3 cellular contexts compared by ENCODE assay signal in the genomic region with DNA sequence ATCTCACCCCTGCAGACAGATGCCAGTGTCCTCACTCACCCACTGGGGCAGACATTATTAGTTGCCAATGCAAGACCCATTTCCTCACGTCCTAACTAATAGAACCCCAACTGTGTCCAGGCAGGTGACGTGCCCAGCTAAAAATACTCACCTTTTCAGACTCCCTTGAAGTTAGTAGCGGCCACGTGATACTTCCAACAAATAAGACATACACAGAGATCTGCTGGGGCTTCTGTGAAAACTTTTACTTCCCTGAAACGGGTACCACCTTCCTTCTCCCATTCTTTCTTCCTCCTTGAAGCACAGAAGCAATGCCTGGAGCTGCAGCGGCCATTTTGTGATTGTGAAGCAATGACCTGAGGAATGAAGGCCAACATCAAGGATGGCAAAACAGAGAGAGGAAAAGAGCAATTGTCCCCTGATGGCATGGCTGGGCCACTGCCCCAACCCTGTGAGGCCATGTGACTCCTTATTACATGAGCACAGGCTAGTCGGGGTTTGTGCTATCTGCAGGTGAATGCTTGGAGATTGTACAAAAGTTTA.
TF ChIP-seq lines count a peak whose summit lies in the region.

No MANE protein-coding gene starts in this region.

TF ChIP-seq in IMR-90, 13 proteins besides CTCF, POLR2A, EP300 and RAD21:
- TF ChIP-seq CEBPB (IDR thresholded peaks at IDR 0.05; ENCODE audit: low read depth, low read length) (no peak), BHLHE40 (IDR thresholded peaks at IDR 0.05; ENCODE audit: low read depth, low read length) (no peak), MAZ (IDR thresholded peaks at IDR 0.05; ENCODE audit: borderline replicate concordance, low read depth, low read length) (no peak), SMC3 (IDR thresholded peaks at IDR 0.05; ENCODE audit: low read depth, low read length) (no peak), MAFK (IDR thresholded peaks at IDR 0.05; ENCODE audit: low read depth, low read length) (no peak), NFE2L2 (IDR thresholded peaks at IDR 0.05; ENCODE audit: low read depth, low read length) (no peak), CHD1 (IDR thresholded peaks at IDR 0.05; ENCODE audit: low read depth, low read length) (no peak), FOS (IDR thresholded peaks at IDR 0.05; ENCODE audit: low read depth, low read length) (no peak), MXI1 (IDR thresholded peaks at IDR 0.05; ENCODE audit: borderline replicate concordance, low read depth, low read length) (no peak)

TF ChIP-seq in K562, 482 proteins besides CTCF, POLR2A, EP300 and RAD21:
- TF ChIP-seq, protein P1, sequence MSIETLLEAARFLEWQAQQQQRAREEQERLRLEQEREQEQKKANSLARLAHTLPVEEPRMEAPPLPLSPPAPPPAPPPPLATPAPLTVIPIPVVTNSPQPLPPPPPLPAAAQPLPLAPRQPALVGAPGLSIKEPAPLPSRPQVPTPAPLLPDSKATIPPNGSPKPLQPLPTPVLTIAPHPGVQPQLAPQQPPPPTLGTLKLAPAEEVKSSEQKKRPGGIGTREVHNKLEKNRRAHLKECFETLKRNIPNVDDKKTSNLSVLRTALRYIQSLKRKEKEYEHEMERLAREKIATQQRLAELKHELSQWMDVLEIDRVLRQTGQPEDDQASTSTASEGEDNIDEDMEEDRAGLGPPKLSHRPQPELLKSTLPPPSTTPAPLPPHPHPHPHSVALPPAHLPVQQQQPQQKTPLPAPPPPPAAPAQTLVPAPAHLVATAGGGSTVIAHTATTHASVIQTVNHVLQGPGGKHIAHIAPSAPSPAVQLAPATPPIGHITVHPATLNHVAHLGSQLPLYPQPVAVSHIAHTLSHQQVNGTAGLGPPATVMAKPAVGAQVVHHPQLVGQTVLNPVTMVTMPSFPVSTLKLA (conservative IDR thresholded peaks at IDR 0.05) = no peak
- TF ChIP-seq RBM25 (IDR thresholded peaks at IDR 0.05; ENCODE audit: low read depth, low read length, severe bottlenecking) = peak; percentile 40

TF ChIP-seq in HepG2, 621 proteins besides CTCF, POLR2A, EP300 and RAD21:
- TF ChIP-seq, protein P2, sequence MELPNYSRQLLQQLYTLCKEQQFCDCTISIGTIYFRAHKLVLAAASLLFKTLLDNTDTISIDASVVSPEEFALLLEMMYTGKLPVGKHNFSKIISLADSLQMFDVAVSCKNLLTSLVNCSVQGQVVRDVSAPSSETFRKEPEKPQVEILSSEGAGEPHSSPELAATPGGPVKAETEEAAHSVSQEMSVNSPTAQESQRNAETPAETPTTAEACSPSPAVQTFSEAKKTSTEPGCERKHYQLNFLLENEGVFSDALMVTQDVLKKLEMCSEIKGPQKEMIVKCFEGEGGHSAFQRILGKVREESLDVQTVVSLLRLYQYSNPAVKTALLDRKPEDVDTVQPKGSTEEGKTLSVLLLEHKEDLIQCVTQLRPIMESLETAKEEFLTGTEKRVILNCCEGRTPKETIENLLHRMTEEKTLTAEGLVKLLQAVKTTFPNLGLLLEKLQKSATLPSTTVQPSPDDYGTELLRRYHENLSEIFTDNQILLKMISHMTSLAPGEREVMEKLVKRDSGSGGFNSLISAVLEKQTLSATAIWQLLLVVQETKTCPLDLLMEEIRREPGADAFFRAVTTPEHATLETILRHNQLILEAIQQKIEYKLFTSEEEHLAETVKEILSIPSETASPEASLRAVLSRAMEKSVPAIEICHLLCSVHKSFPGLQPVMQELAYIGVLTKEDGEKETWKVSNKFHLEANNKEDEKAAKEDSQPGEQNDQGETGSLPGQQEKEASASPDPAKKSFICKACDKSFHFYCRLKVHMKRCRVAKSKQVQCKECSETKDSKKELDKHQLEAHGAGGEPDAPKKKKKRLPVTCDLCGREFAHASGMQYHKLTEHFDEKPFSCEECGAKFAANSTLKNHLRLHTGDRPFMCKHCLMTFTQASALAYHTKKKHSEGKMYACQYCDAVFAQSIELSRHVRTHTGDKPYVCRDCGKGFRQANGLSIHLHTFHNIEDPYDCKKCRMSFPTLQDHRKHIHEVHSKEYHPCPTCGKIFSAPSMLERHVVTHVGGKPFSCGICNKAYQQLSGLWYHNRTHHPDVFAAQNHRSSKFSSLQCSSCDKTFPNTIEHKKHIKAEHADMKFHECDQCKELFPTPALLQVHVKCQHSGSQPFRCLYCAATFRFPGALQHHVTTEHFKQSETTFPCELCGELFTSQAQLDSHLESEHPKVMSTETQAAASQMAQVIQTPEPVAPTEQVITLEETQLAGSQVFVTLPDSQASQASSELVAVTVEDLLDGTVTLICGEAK (IDR thresholded peaks at IDR 0.05) = no peak
- TF ChIP-seq, protein P2 (CRISPR knock-in tag; IDR thresholded peaks at IDR 0.05) = no peak
- no peak for TF ChIP-seq ZZZ3 (CRISPR knock-in tag; IDR thresholded peaks at IDR 0.05; ENCODE audit: borderline replicate concordance)
- TF ChIP-seq U2AF2 (IDR thresholded peaks at IDR 0.05; ENCODE audit: low read depth, low read length) = no peak
- no peak for TF ChIP-seq MTF2 (CRISPR knock-in tag; IDR thresholded peaks at IDR 0.05; ENCODE audit: borderline replicate concordance)
- TF ChIP-seq ZNF678 (CRISPR knock-in tag; IDR thresholded peaks at IDR 0.05) = no peak
- TF ChIP-seq, protein P3, sequence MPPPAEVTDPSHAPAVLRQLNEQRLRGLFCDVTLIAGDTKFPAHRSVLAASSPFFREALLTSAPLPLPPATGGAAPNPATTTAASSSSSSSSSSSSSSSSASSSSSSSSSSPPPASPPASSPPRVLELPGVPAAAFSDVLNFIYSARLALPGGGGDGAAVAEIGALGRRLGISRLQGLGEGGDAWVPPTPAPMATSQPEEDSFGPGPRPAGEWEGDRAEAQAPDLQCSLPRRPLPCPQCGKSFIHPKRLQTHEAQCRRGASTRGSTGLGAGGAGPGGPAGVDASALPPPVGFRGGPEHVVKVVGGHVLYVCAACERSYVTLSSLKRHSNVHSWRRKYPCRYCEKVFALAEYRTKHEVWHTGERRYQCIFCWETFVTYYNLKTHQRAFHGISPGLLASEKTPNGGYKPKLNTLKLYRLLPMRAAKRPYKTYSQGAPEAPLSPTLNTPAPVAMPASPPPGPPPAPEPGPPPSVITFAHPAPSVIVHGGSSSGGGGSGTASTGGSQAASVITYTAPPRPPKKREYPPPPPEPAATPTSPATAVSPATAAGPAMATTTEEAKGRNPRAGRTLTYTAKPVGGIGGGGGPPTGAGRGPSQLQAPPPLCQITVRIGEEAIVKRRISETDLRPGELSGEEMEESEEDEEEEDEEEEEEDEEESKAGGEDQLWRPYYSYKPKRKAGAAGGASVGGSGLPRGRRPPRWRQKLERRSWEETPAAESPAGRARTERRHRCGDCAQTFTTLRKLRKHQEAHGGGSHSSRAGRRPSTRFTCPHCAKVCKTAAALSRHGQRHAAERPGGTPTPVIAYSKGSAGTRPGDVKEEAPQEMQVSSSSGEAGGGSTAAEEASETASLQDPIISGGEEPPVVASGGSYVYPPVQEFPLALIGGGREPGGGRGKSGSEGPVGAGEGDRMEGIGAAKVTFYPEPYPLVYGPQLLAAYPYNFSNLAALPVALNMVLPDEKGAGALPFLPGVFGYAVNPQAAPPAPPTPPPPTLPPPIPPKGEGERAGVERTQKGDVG (CRISPR knock-in tag; IDR thresholded peaks at IDR 0.05; ENCODE audit: borderline replicate concordance) = no peak
- TF ChIP-seq BORCS8-MEF2B (CRISPR knock-in tag; IDR thresholded peaks at IDR 0.05) = no peak
- TF ChIP-seq ZNF329 (CRISPR knock-in tag; IDR thresholded peaks at IDR 0.05; ENCODE audit: low read depth) = no peak
- TF ChIP-seq KAT8 (CRISPR knock-in tag; IDR thresholded peaks at IDR 0.05) = no peak
- TF ChIP-seq HMGA1 (CRISPR knock-in tag; conservative IDR thresholded peaks at IDR 0.05) = no peak
- no peak for TF ChIP-seq ZSCAN9 (CRISPR knock-in tag; IDR thresholded peaks at IDR 0.05; ENCODE audit: borderline replicate concordance)
- TF ChIP-seq NFIB (CRISPR knock-in tag; IDR thresholded peaks at IDR 0.05; ENCODE audit: borderline replicate concordance) = no peak
- TF ChIP-seq ZNF773 (CRISPR knock-in tag; IDR thresholded peaks at IDR 0.05; ENCODE audit: borderline replicate concordance) = no peak
- TF ChIP-seq ZNF781 (CRISPR knock-in tag; IDR thresholded peaks at IDR 0.05; ENCODE audit: borderline replicate concordance, not compliant biosample characterization) = no peak
- no peak for TF ChIP-seq ZBTB7B (CRISPR knock-in tag; IDR thresholded peaks at IDR 0.05)
- TF ChIP-seq KMT2A (CRISPR knock-in tag; IDR thresholded peaks at IDR 0.05) = no peak
- no peak for TF ChIP-seq CAMTA2 (CRISPR knock-in tag; IDR thresholded peaks at IDR 0.05; ENCODE audit: borderline replicate concordance)
- TF ChIP-seq TBX2 (CRISPR knock-in tag; IDR thresholded peaks at IDR 0.05; ENCODE audit: borderline replicate concordance) = no peak
- TF ChIP-seq HMG20A (CRISPR knock-in tag; IDR thresholded peaks at IDR 0.05; ENCODE audit: borderline replicate concordance) = no peak
